Comparison of ENCODE assay signal across 8 cellular contexts in genomic region chr6:16711551-16712249, GRCh38. TPM values are rescaled to one million over a fixed set of nuclear protein-coding genes. Genes with fewer than 3 reads are reported as not detected.
DNase-seq lines count a peak whose midpoint lies in the region; ATAC-seq and TF ChIP-seq lines count a peak whose summit lies in the region.

No MANE protein-coding gene starts in this region.

- POLR2A ChIA-PET in AG04450 (lab: Yijun Ruan, JAX), result no interaction called here

- no peaks in the 10 kb centered on the region for H3K36me3 ChIP-seq in esophagus squamous epithelium

- TF ChIP-seq CTCF in AG04450 (IDR thresholded peaks at IDR 0.05; ENCODE audit: low read depth, low read length), result no peak
- TF ChIP-seq CTCF in esophagus squamous epithelium (IDR thresholded peaks at IDR 0.05), result peak in 3 of 6 experiments; percentile 28 to 48 (median 44)

- peak; percentile 19 for ATAC-seq in GM21576 (IDR thresholded peaks at IDR 0.05; ENCODE audit: unreplicated experiment)

- no peak for DNase-seq in AG04450 (ENCODE audit: low read depth, low spot score)
- DNase-seq in T-helper 2 cell, result peak in 4 of 5 experiments; percentile 39 to 89 (median 48)
- no peak for DNase-seq in esophagus squamous epithelium (lab: John Stamatoyannopoulos, UW)
- DNase-seq in middle frontal gyrus (ENCODE audit: extremely low spot score, low spot score), result no peak
- no peak for DNase-seq in iPS-NIHi11 (ENCODE audit: low spot score)
- no peak for DNase-seq in HCEC 1CT
- no peak for DNase-seq in COR-L47 (lab: John Stamatoyannopoulos, UW)

- peak overlapping the region; percentile 34 for H3K27ac ChIP-seq in AG04450 (ENCODE audit: low read depth, low read length)
- H3K27ac ChIP-seq in esophagus squamous epithelium, result peak overlapping the region; percentile 79 to 88 (median 82)

- WGBS in esophagus squamous epithelium, 2 donors, result 59 to 60% methylated on average over 8 of the region's 8 CpGs

- H3K4me1 ChIP-seq in esophagus squamous epithelium, result peaks cover 10 to 50% (median 26%) of the 10 kb centered on the region in 3 donors

- TF ChIP-seq POLR2A in esophagus squamous epithelium (IDR thresholded peaks at IDR 0.05), result no peak

- H3K9me3 ChIP-seq in AG04450 (ENCODE audit: control insufficient read depth, insufficient read depth, low read length) (no peaks in the 10 kb centered on the region), esophagus squamous epithelium (no peaks in the 10 kb centered on the region)

- CTCF ChIA-PET in AG04450 (lab: Charles Lee), result no interaction called here

- H3K27me3 ChIP-seq in AG04450 (ENCODE audit: control insufficient read depth, insufficient read depth, low read length) (no peaks in the 10 kb centered on the region), esophagus squamous epithelium (no peaks in the 10 kb centered on the region)

- intact Hi-C loops in esophagus squamous epithelium (cut with DNase I), result no loop called here

- H3K4me3 ChIP-seq in AG04450 (ENCODE audit: low read depth, low read length) (no peak overlapping the region), esophagus squamous epithelium (no peak overlapping the region)

RNA-seq across cellular contexts. Expression of gene ATXN1, which starts 49.6 kb away (rescaled TPM):
- 11.8 and 12.6 TPM in 2 replicates for polyA plus RNA-seq in AG04450 (2011; rRNA removed)
- 32.4 and 37.6 TPM in 2 replicates for polyA minus RNA-seq in AG04450 (2011; rRNA and poly(A)+ RNA removed)
- total RNA-seq in esophagus squamous epithelium, result 10 to 100 TPM; 17.5 to 50.5 (median 28.5) TPM

Comparison
In these comparisons a context has a peak if more than half of its experiments do, and no peak if none do; other contexts are left out.
1. DNase-seq: peak in T-helper 2 cell (4 of 5); none in AG04450 (single experiment), esophagus squamous epithelium (single experiment), middle frontal gyrus (single experiment), iPS-NIHi11 (single experiment), HCEC 1CT (single experiment) and COR-L47 (single experiment).